In the genomic region with DNA sequence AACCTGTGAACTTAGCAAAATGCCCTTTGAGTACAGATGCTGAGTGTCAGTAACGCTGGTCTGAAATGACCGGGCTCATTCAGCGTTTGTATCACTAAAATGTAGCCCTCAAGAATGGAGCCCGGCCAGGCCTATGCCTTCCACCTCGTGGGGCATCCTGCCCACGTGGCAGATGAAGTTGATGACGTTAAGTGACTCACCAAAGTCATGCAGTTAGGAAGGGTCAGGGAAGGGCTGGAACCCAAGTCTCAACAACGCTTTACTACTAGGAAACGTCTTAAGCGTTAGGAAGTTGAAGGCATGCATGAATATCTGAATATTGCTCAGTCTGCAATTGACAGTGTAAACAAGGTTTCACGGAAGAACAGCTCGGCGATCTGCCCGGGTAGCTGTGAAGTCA, we compare ENCODE assay signal across 25 cellular contexts.
"Had no signal": no experiment of that assay in that cellular context is flagged by ENCODE, and none has a peak within 500 bp of the region (broad histone marks: within the 10 kb centered on the region; RNA-seq: fewer than 3 reads in every experiment).

No MANE protein-coding gene starts in this region.

- H3K27me3 ChIP-seq: sigmoid colon had no signal

- H3K4me3 Mint-ChIP-seq: activated CD4-positive, alpha-beta memory T cell treated with anti-CD3 and anti-CD28 coated beads, Interleukin-2, amount 10 ng/mL, durations not matched to agents 7 days and 5 days; activated CD4-positive, alpha-beta T cell treated with anti-CD3 and anti-CD28 coated beads, Interleukin-2, amount 10 ng/mL, durations not matched to agents 7 days and 5 days; activated naive CD4-positive, alpha-beta T cell treated with anti-CD3 and anti-CD28 coated beads, Interleukin-2, amount 50 U/mL, for 24 hours; activated naive CD8-positive, alpha-beta T cell treated with anti-CD3 and anti-CD28 coated beads, Interleukin-2, amount 50 U/mL, for 24 hours; activated T-cell treated with anti-CD3 and anti-CD28 coated beads, Interleukin-2, amount 50 U/mL, for 24 hours; activated T-helper 17 cell treated with anti-CD3 and anti-CD28 coated beads, Interleukin-2, amount 50 U/mL, for 72 hours; stimulated activated effector memory CD8-positive, alpha-beta T cell treated with anti-CD3 and anti-CD28 coated beads, Interleukin-12 subunit alpha, Interleukin-12 subunit beta, amount 100 ng/mL, for 72 hours; stimulated activated naive CD8-positive, alpha-beta T cell treated with anti-CD3 and anti-CD28 coated beads, Interleukin-15, Interleukin-2, amounts not matched to agents 100 ng/mL and 50 ng/mL, for 24 hours had no signal

- H3K9me3 Mint-ChIP-seq: activated CD4-positive, alpha-beta memory T cell treated with anti-CD3 and anti-CD28 coated beads, Interleukin-2, amount 10 ng/mL, durations not matched to agents 7 days and 5 days; activated CD4-positive, alpha-beta T cell treated with anti-CD3 and anti-CD28 coated beads, Interleukin-2, amount 10 ng/mL, durations not matched to agents 7 days and 5 days; activated naive CD4-positive, alpha-beta T cell treated with anti-CD3 and anti-CD28 coated beads, Interleukin-2, amount 50 U/mL, for 24 hours; activated naive CD8-positive, alpha-beta T cell treated with anti-CD3 and anti-CD28 coated beads, Interleukin-2, amount 50 U/mL, for 24 hours; activated T-cell treated with anti-CD3 and anti-CD28 coated beads, Interleukin-2, amount 50 U/mL, for 24 hours; activated T-helper 17 cell treated with anti-CD3 and anti-CD28 coated beads, Interleukin-2, amount 50 U/mL, for 72 hours; stimulated activated effector memory CD8-positive, alpha-beta T cell treated with anti-CD3 and anti-CD28 coated beads, Interleukin-12 subunit alpha, Interleukin-12 subunit beta, amount 100 ng/mL, for 72 hours; stimulated activated naive CD8-positive, alpha-beta T cell treated with anti-CD3 and anti-CD28 coated beads, Interleukin-15, Interleukin-2, amounts not matched to agents 100 ng/mL and 50 ng/mL, for 24 hours had no signal

- H3K4me1 Mint-ChIP-seq: activated CD4-positive, alpha-beta memory T cell treated with anti-CD3 and anti-CD28 coated beads, Interleukin-2, amount 10 ng/mL, durations not matched to agents 7 days and 5 days; activated CD4-positive, alpha-beta T cell treated with anti-CD3 and anti-CD28 coated beads, Interleukin-2, amount 10 ng/mL, durations not matched to agents 7 days and 5 days; activated naive CD4-positive, alpha-beta T cell treated with anti-CD3 and anti-CD28 coated beads, Interleukin-2, amount 50 U/mL, for 24 hours; activated naive CD8-positive, alpha-beta T cell treated with anti-CD3 and anti-CD28 coated beads, Interleukin-2, amount 50 U/mL, for 24 hours; stimulated activated effector memory CD8-positive, alpha-beta T cell treated with anti-CD3 and anti-CD28 coated beads, Interleukin-12 subunit alpha, Interleukin-12 subunit beta, amount 100 ng/mL, for 72 hours had no signal

- H3K4me1 ChIP-seq: parathyroid adenoma, psoas muscle, sigmoid colon had no signal

- ATAC-seq: activated naive CD8-positive, alpha-beta T cell treated with anti-CD3 and anti-CD28 coated beads, Interleukin-2, amount 50 U/mL, for 24 hours; activated T-helper 17 cell treated with anti-CD3 and anti-CD28 coated beads, Interleukin-2, amount 50 U/mL, for 72 hours; left cardiac atrium; left ventricle myocardium superior; psoas muscle; stimulated activated effector memory CD8-positive, alpha-beta T cell treated with anti-CD3 and anti-CD28 coated beads, Interleukin-12 subunit alpha, Interleukin-12 subunit beta, amount 100 ng/mL, for 72 hours had no signal

- H2AFZ ChIP-seq: parathyroid adenoma had no signal

- H3K36me3 ChIP-seq: sigmoid colon, thoracic aorta had no signal

- H3K9me3 ChIP-seq: psoas muscle, sigmoid colon, thoracic aorta had no signal

- DNase-seq: activated CD4-positive, alpha-beta memory T cell treated with anti-CD3 and anti-CD28 coated beads, Interleukin-2, amount 10 ng/mL, durations not matched to agents 7 days and 5 days; activated CD4-positive, alpha-beta T cell treated with anti-CD3 and anti-CD28 coated beads for 1 hour; activated CD4-positive, alpha-beta T cell treated with anti-CD3 and anti-CD28 coated beads, Interleukin-2, amount 10 ng/mL, durations not matched to agents 7 days and 5 days; activated CD8-positive, alpha-beta memory T cell treated with anti-CD3 and anti-CD28 coated beads, Interleukin-2, amount 50 U/mL, for 48 hours; activated naive CD8-positive, alpha-beta T cell treated with anti-CD3 and anti-CD28 coated beads, Interleukin-2, amount 50 U/mL, for 24 hours; activated T-cell treated with anti-CD3 and anti-CD28 coated beads, Interleukin-2, amount 50 U/mL, for 24 hours; amygdala; caudate nucleus; foreskin fibroblast; hippocampal formation; left cardiac atrium; left ventricle myocardium superior; occipital lobe; psoas muscle; sigmoid colon; small intestine; stimulated activated CD4-positive, alpha-beta T cell treated with anti-CD3 and anti-CD28 coated beads, Interleukin-4, amount 100 ng/mL, for 24 hours; T-helper 9 cell; trophoblast cell had no signal

- H3K27ac Mint-ChIP-seq: activated CD4-positive, alpha-beta memory T cell treated with anti-CD3 and anti-CD28 coated beads, Interleukin-2, amount 10 ng/mL, durations not matched to agents 7 days and 5 days; activated CD4-positive, alpha-beta T cell treated with anti-CD3 and anti-CD28 coated beads, Interleukin-2, amount 10 ng/mL, durations not matched to agents 7 days and 5 days; activated naive CD4-positive, alpha-beta T cell treated with anti-CD3 and anti-CD28 coated beads, Interleukin-2, amount 50 U/mL, for 24 hours; activated naive CD8-positive, alpha-beta T cell treated with anti-CD3 and anti-CD28 coated beads, Interleukin-2, amount 50 U/mL, for 24 hours; activated T-cell treated with anti-CD3 and anti-CD28 coated beads, Interleukin-2, amount 50 U/mL, for 24 hours; activated T-helper 17 cell treated with anti-CD3 and anti-CD28 coated beads, Interleukin-2, amount 50 U/mL, for 72 hours; stimulated activated effector memory CD8-positive, alpha-beta T cell treated with anti-CD3 and anti-CD28 coated beads, Interleukin-12 subunit alpha, Interleukin-12 subunit beta, amount 100 ng/mL, for 72 hours; stimulated activated naive CD8-positive, alpha-beta T cell treated with anti-CD3 and anti-CD28 coated beads, Interleukin-15, Interleukin-2, amounts not matched to agents 100 ng/mL and 50 ng/mL, for 24 hours had no signal

- H3K27ac ChIP-seq: parathyroid adenoma, psoas muscle, sigmoid colon, thoracic aorta had no signal

- H3K36me3 Mint-ChIP-seq: stimulated activated effector memory CD8-positive, alpha-beta T cell treated with anti-CD3 and anti-CD28 coated beads, Interleukin-12 subunit alpha, Interleukin-12 subunit beta, amount 100 ng/mL, for 72 hours had no signal

- H3K9ac ChIP-seq: parathyroid adenoma had no signal

- H3K4me3 ChIP-seq: psoas muscle, sigmoid colon, thoracic aorta had no signal
